In genomic region chr14:95526483-95527391, GRCh38 we compare ENCODE assay signal across 9 cellular contexts. TPM values are rescaled to one million over a fixed set of nuclear protein-coding genes. Genes with fewer than 3 reads are reported as not detected.
DNase-seq lines count a peak whose midpoint lies in the region; ATAC-seq and TF ChIP-seq lines count a peak whose summit lies in the region.
"Had no signal": no experiment of that assay in that cellular context is flagged by ENCODE, and none has a peak within 500 bp of the region (broad histone marks: within the 10 kb centered on the region; RNA-seq: fewer than 3 reads in every experiment).

No MANE protein-coding gene starts in this region.

- H3K27me3 ChIP-seq in GM23248 (replicated peaks; ENCODE audit: insufficient read depth), result no peaks in the 10 kb centered on the region
- H3K27me3 ChIP-seq in esophagus squamous epithelium, result no peaks in the 10 kb centered on the region
- H3K27me3 ChIP-seq in rectal smooth muscle tissue (ENCODE audit: control insufficient read depth, insufficient read depth, low read length), result no peaks in the 10 kb centered on the region

- H3K27ac ChIP-seq in GM23248 (peak overlapping the region; percentile 75), esophagus squamous epithelium (peak overlapping the region in 3 of 4 donors; percentile 65 to 76 (median 67)), rectal smooth muscle tissue (ENCODE audit: low read depth, low read length) (peak overlapping the region; percentile 15)

- peaks cover 54% of the 10 kb centered on the region for H3K4me1 Mint-ChIP-seq in T-helper 17 cell

- peak overlapping the region; percentile 51 for H3K9ac ChIP-seq in GM23248
- H3K9ac ChIP-seq in rectal smooth muscle tissue (ENCODE audit: low read length), result no peak overlapping the region

- in situ Hi-C loops in GM23248 (cut with MboI), result loop anchor here (5.0 to 25.0 kb wide), 2 partner anchors 84 to 761 kb away; no protein-coding TSS in a partner anchor

- peak overlapping the region; percentile 60 for H2AFZ ChIP-seq in GM23248

- no peaks in the 10 kb centered on the region for H3K36me3 Mint-ChIP-seq in T-helper 17 cell (ENCODE audit: low read depth)

- WGBS in GM23248 (ENCODE audit: low coverage in 1 of 2, low lambda C conversion rate in 2 of 2, missing lambda C conversion rate in 2 of 2), 2 experiments, result 24% methylated on average over 9 of the region's 9 CpGs
- 55 to 68% methylated on average over 8 to 9 of the region's 9 CpGs for WGBS in esophagus squamous epithelium, 2 donors

- H3K36me3 ChIP-seq in GM23248 (ENCODE audit: low read depth), result no peaks in the 10 kb centered on the region
- peaks cover 0 to 8% (median 0%) of the 10 kb centered on the region in 3 donors for H3K36me3 ChIP-seq in esophagus squamous epithelium
- no peaks in the 10 kb centered on the region for H3K36me3 ChIP-seq in rectal smooth muscle tissue (ENCODE audit: control insufficient read depth, insufficient read depth, low read length)

- peaks cover 8% of the 10 kb centered on the region; the same call in 1 of the 2 replicates for H4K20me1 ChIP-seq in GM23248 (ENCODE audit: insufficient read depth)

- peak overlapping the region; percentile 95 for H3K4me2 ChIP-seq in GM23248 (ENCODE audit: unreplicated experiment)

- peak overlapping the region; percentile 76 for H3K27ac Mint-ChIP-seq in T-helper 17 cell

- intact Hi-C loops in esophagus squamous epithelium (cut with DNase I), result loop anchor here (5.0 kb wide), 1 partner anchor 84 kb away; no protein-coding TSS in a partner anchor

- no peaks in the 10 kb centered on the region for H3K9me2 ChIP-seq in GM23248 (ENCODE audit: insufficient read depth)

- no peaks in the 10 kb centered on the region for H3K9me3 ChIP-seq in GM23248 (ENCODE audit: low read depth)
- H3K9me3 ChIP-seq in T-helper 17 cell (ENCODE audit: control insufficient read depth, low read length, poor library complexity, severe bottlenecking), result no peaks in the 10 kb centered on the region
- no peaks in the 10 kb centered on the region for H3K9me3 ChIP-seq in esophagus squamous epithelium

- H3K4me3 Mint-ChIP-seq in T-helper 17 cell, result no peak overlapping the region

- no peaks in the 10 kb centered on the region for H3K27me3 Mint-ChIP-seq in T-helper 17 cell

- H3K79me2 ChIP-seq in GM23248 (ENCODE audit: insufficient read depth), result peaks cover 56% of the 10 kb centered on the region

- TF ChIP-seq POLR2A in esophagus squamous epithelium (IDR thresholded peaks at IDR 0.05), result no peak

- TF ChIP-seq CTCF in esophagus squamous epithelium (IDR thresholded peaks at IDR 0.05), result no peak

- ATAC-seq in T-helper 17 cell (no peak), HG03097 (IDR thresholded peaks at IDR 0.05; ENCODE audit: low FRiP score, unreplicated experiment) (no peak), HG02759 (IDR thresholded peaks at IDR 0.05; ENCODE audit: unreplicated experiment) (no peak)

- DNase-seq in GM23248 (no peak), T-helper 17 cell (no peak), esophagus squamous epithelium (lab: John Stamatoyannopoulos, UW) (no peak), activated gamma-delta T cell treated with Interleukin-2 at 50 U/mL for 16 hours (no peak), T1000 (lab: John Stamatoyannopoulos, UW) (no peak)
- DNase-seq: NCI-H524 treated with DMSO at 0.1 percent for 48 hours had no signal

- peaks cover 58% of the 10 kb centered on the region for H3K4me1 ChIP-seq in GM23248 (ENCODE audit: insufficient read depth)
- H3K4me1 ChIP-seq in esophagus squamous epithelium, result peaks cover 18 to 74% (median 23%) of the 10 kb centered on the region in 3 donors
- peaks cover 5% of the 10 kb centered on the region for H3K4me1 ChIP-seq in rectal smooth muscle tissue (ENCODE audit: control insufficient read depth, insufficient read depth, low read length)

- peaks cover 40% of the 10 kb centered on the region for H3F3A ChIP-seq in GM23248 (ENCODE audit: insufficient read depth)

- H3K4me3 ChIP-seq in GM23248 (peak overlapping the region; percentile 58), esophagus squamous epithelium (no peak overlapping the region), rectal smooth muscle tissue (ENCODE audit: low read length) (no peak overlapping the region)

RNA-seq across cellular contexts. Expression of gene GLRX5, which starts 8.1 kb away (rescaled TPM):
- 38.6 and 46.0 TPM in 2 replicates for total RNA-seq in GM23248 (2014; rRNA removed; shearing (Covaris generic))
- 48.7 and 48.9 TPM in 2 replicates for polyA plus RNA-seq in GM23248 (2016; fragmentation: Nextera tagmentation; extraction: Ambion mirVana)
- total RNA-seq in T-helper 17 cell, result 10 to 100 TPM; 14.8 to 17.7 TPM
- total RNA-seq in esophagus squamous epithelium, result 10 to 100 TPM; 14.4 to 40.1 (median 32.6) TPM

RNA-seq across cellular contexts. Expression of gene SYNE3, which starts 10.3 kb away (rescaled TPM):
- 3.8 and 4.8 TPM in 2 replicates for total RNA-seq in GM23248 (2014; rRNA removed; shearing (Covaris generic))
- 1.2 TPM in 2 replicates for polyA plus RNA-seq in GM23248 (2016; fragmentation: Nextera tagmentation; extraction: Ambion mirVana)
- total RNA-seq in T-helper 17 cell (10 to 100 TPM; 59.6 to 64.8 TPM), esophagus squamous epithelium (10 to 100 TPM in 1 of 4 donors, 1 to 10 TPM in 3; 1.5 to 11.6 (median 5.5) TPM)

Comparison
In these comparisons a context has a peak if more than half of its experiments do, and no peak if none do; other contexts are left out.
1. H3K27ac ChIP-seq: peak in every context shown above with its lines; median percentile 75 in GM23248; 67 in esophagus squamous epithelium; 15 in rectal smooth muscle tissue.
2. RNA of gene SYNE3, which starts 10.3 kb away (total RNA-seq): 59.6 to 64.8 TPM in T-helper 17 cell; 1.5 to 11.6 TPM in esophagus squamous epithelium and 3.8 to 4.8 TPM in GM23248; every median in the first group is over 4 times any median in the second.